ENCODE assay signal across 19 cellular contexts in the genomic region with DNA sequence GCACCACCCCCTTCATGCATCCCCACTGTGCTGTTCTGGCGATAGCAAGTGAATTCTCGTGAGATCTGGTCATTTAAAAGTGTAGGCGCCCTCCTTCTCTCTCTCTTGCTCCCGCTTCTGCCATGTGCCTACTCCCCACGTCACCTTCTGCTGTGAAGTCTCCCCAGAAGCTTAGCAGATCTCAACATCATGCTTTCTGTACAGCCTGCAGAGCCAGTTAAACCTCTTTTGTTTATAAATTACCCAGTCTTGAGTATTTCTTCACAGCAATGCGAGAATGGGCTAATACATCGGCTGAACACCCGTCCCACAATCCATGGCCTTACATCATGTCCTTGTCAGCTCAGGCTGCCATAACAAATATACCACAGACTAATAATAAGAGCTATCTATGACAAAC. TPM values are rescaled to one million over a fixed set of nuclear protein-coding genes. Genes with fewer than 3 reads are reported as not detected.
A peak's percentile ranks its signal among the peaks of the same experiment; 100 is the strongest.
DNase-seq lines count a peak whose midpoint lies in the region; ATAC-seq and TF ChIP-seq lines count a peak whose summit lies in the region.
"Had no signal": no experiment of that assay in that cellular context is flagged by ENCODE, and none has a peak within 500 bp of the region (broad histone marks: within the 10 kb centered on the region; RNA-seq: fewer than 3 reads in every experiment).

No MANE protein-coding gene starts in this region.

- H3K36me3 ChIP-seq in WERI-Rb-1 (no peaks in the 10 kb centered on the region), mesenchymal stem cell (ENCODE audit: control insufficient read depth in 1 of 2, insufficient read depth in 2 of 2, low read depth in 1 of 2, low read length in 2 of 2) (no peaks in the 10 kb centered on the region), upper lobe of right lung (no peaks in the 10 kb centered on the region)
- H3K36me3 ChIP-seq: BLaER1 treated with 17β-estradiol and CSF1 and Interleukin-3, amounts not matched to agents 10 nM and 100 nM had no signal

- H4K91ac ChIP-seq in mesenchymal stem cell (ENCODE audit: low read length): peak overlapping the region; percentile 21

- no peak overlapping the region for H3K23ac ChIP-seq in mesenchymal stem cell (ENCODE audit: low read length in 2 of 2)

- no peak overlapping the region for H3K18ac ChIP-seq in mesenchymal stem cell (ENCODE audit: low read depth in 1 of 2, low read length in 2 of 2)

- no peak overlapping the region for H2BK5ac ChIP-seq in mesenchymal stem cell (ENCODE audit: low read depth, low read length, poor library complexity, severe bottlenecking)

- no peak overlapping the region for H2BK15ac ChIP-seq in mesenchymal stem cell (ENCODE audit: low read depth, poor library complexity, severe bottlenecking)

- H3K27ac ChIP-seq in WERI-Rb-1 (peak overlapping the region; percentile 52), mesenchymal stem cell (ENCODE audit: low read length, poor library complexity, severe bottlenecking) (no peak overlapping the region), upper lobe of right lung (no peak overlapping the region)
- H3K27ac ChIP-seq: 22Rv1; A549; BLaER1 treated with 17β-estradiol and CSF1 and Interleukin-3, amounts not matched to agents 10 nM and 100 nM; C4-2B had no signal

- H2AFZ ChIP-seq in mesenchymal stem cell (ENCODE audit: low read depth, low read length): no peak overlapping the region

- 92% methylated on average over 8 of the region's 8 CpGs for WGBS in mesenchymal stem cell

- H2BK120ac ChIP-seq in mesenchymal stem cell (ENCODE audit: low read depth, low read length): no peak overlapping the region

- H3K4me3 ChIP-seq in WERI-Rb-1 (ENCODE audit: low read depth, low read length): peak overlapping the region; percentile 4; the same call in 1 of the 2 replicates
- no peak overlapping the region for H3K4me3 ChIP-seq in epithelial cell of esophagus (ENCODE audit: low read length)
- no peak overlapping the region for H3K4me3 ChIP-seq in mesenchymal stem cell (ENCODE audit: insufficient read depth in 1 of 2, low read depth in 1 of 2, low read length in 2 of 2)
- no peak overlapping the region for H3K4me3 ChIP-seq in upper lobe of right lung
- H3K4me3 ChIP-seq: A549; BLaER1 treated with 17β-estradiol and CSF1 and Interleukin-3, amounts not matched to agents 10 nM and 100 nM had no signal

- H3K27me3 ChIP-seq in WERI-Rb-1 (ENCODE audit: insufficient read depth, low read depth, severe bottlenecking) (no peaks in the 10 kb centered on the region), mesenchymal stem cell (ENCODE audit: control insufficient read depth in 1 of 2, insufficient read depth in 1 of 2, low read length in 2 of 2) (no peaks in the 10 kb centered on the region), upper lobe of right lung (no peaks in the 10 kb centered on the region)
- H3K27me3 ChIP-seq: BLaER1 treated with 17β-estradiol and CSF1 and Interleukin-3, amounts not matched to agents 10 nM and 100 nM had no signal

- H3K79me1 ChIP-seq in mesenchymal stem cell (replicated peaks; ENCODE audit: low read length, poor library complexity, severe bottlenecking): peaks cover 18% of the 10 kb centered on the region

- intact Hi-C loops in upper lobe of right lung (cut with DNase I): no loop called here
- intact Hi-C loops in left cardiac atrium (cut with DNase I): no loop called here

- no peak overlapping the region for H2AK5ac ChIP-seq in mesenchymal stem cell (ENCODE audit: low read length, severe bottlenecking)

- no peak overlapping the region for H3K14ac ChIP-seq in mesenchymal stem cell (ENCODE audit: low read length in 2 of 2)

- TF ChIP-seq CTCF in WERI-Rb-1 (IDR thresholded peaks at IDR 0.05; ENCODE audit: low read depth, low read length): no peak
- TF ChIP-seq CTCF in epithelial cell of esophagus (IDR thresholded peaks at IDR 0.05; ENCODE audit: insufficient read depth, low read depth, low read length, missing control alignments): no peak
- TF ChIP-seq CTCF in upper lobe of right lung (IDR thresholded peaks at IDR 0.05): no peak

- H3K4me1 ChIP-seq in mesenchymal stem cell (ENCODE audit: control insufficient read depth, insufficient read depth, low read depth, low read length) (no peaks in the 10 kb centered on the region), upper lobe of right lung (no peaks in the 10 kb centered on the region)
- H3K4me1 ChIP-seq: A549, Caco-2 had no signal

- H3K4me2 ChIP-seq in mesenchymal stem cell (ENCODE audit: low read length, poor library complexity, severe bottlenecking): no peak overlapping the region
- H3K4me2 ChIP-seq: A549; BLaER1 treated with 17β-estradiol and CSF1 and Interleukin-3, amounts not matched to agents 10 nM and 100 nM had no signal

- peak; percentile 52 for ATAC-seq in upper lobe of right lung
- no peak for ATAC-seq in left cardiac atrium
- ATAC-seq: A549; CD8-positive, alpha-beta T cell had no signal

- no peak overlapping the region for H4K8ac ChIP-seq in mesenchymal stem cell (ENCODE audit: low read length)

- H3K9me3 ChIP-seq in WERI-Rb-1 (ENCODE audit: severe bottlenecking) (no peaks in the 10 kb centered on the region), mesenchymal stem cell (ENCODE audit: control insufficient read depth, low read length) (peaks cover 2% of the 10 kb centered on the region), upper lobe of right lung (no peaks in the 10 kb centered on the region)
- H3K9me3 ChIP-seq: A549, Caco-2 had no signal

- H3K4ac ChIP-seq in mesenchymal stem cell (ENCODE audit: low read depth in 1 of 2, low read length in 2 of 2): no peak overlapping the region

- H2BK12ac ChIP-seq in mesenchymal stem cell (ENCODE audit: low read length in 2 of 2): no peak overlapping the region

- DNase-seq in WERI-Rb-1: no peak
- DNase-seq in epithelial cell of esophagus (ENCODE audit: low read depth): peak; percentile 25
- peak; percentile 25 for DNase-seq in mesenchymal stem cell
- no peak for DNase-seq in upper lobe of right lung
- DNase-seq in NCI-H446 treated with DMSO at 0.1 percent for 48 hours (lab: John Stamatoyannopoulos, UW): no peak
- no peak for DNase-seq in left cardiac atrium
- no peak for DNase-seq in superior temporal gyrus (ENCODE audit: extremely low spot score)
- DNase-seq: AML-193; Caco-2; Calu3; CD4-positive, alpha-beta T cell; CD8-positive, alpha-beta T cell; DMS79 treated with DMSO at 0.1 percent for 48 hours; GF-D8 had no signal

- H3K9ac ChIP-seq in mesenchymal stem cell (ENCODE audit: low read length): no peak overlapping the region
- H3K9ac ChIP-seq: BLaER1 treated with 17β-estradiol and CSF1 and Interleukin-3, amounts not matched to agents 10 nM and 100 nM had no signal

RNA-seq across cellular contexts. Expression of a gene that starts 17.4 kb away (rescaled TPM):
- polyA plus RNA-seq in mesenchymal stem cell (2013, experiment 1 of 2): 3.0 TPM
- polyA plus RNA-seq in mesenchymal stem cell (2013, experiment 2 of 2): 3.1 TPM
- total RNA-seq in upper lobe of right lung: 12.9 TPM
- 1 to 10 TPM; 1.5 to 2.7 TPM for total RNA-seq in left cardiac atrium
- total RNA-seq: B cell; CD4-positive, alpha-beta T cell; CD8-positive, alpha-beta T cell had no signal

Comparison
In these comparisons a context has a peak if more than half of its experiments do, and no peak if none do; other contexts are left out.
1. DNase-seq: peak in epithelial cell of esophagus (single experiment) and mesenchymal stem cell (single experiment); none in WERI-Rb-1 (single experiment), upper lobe of right lung (single experiment), NCI-H446 treated with DMSO at 0.1 percent for 48 hours (single experiment), left cardiac atrium (single experiment) and superior temporal gyrus (single experiment).